1 cellular context compared by ENCODE assay signal in the genomic region with DNA sequence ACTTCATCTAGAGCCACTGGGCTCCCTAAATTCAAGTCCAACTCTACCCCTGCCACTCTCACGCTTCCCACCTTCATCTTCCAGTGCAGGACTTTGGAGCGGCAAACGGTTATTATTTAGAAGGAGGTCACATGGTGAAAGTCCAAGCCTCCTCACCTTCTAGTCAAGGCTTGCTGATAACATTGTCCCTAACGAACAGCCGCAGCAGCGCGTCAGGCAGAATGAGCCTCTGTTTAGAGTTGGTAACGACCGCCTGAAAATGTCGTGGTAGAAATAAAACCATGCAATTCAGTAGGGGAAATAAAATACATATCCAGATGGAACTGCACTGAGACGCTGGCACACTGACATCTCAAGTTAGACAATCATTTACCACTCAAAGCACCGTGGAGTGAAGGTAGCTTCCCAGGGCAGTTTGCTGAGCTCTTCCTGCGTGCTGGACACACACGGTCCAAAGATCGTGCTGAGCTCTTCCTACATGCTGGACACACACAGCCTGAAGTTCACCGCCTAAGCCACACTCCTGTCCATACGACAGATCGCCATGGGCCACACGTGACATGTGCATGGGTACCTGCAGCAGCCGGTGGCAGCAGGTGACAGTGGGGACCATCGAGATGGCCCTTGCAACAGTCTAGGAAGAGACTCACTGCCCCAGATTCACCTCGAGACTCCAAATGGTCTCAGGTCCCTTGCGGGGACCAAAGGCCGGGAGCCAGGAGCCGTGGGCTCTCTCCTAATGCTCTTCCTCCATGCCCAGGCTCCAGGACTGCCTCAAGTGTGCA.
TF ChIP-seq lines count a peak whose summit lies in the region.

No MANE protein-coding gene starts in this region.

TF ChIP-seq in HepG2, 621 proteins besides CTCF, POLR2A, EP300 and RAD21 (continued from another document and continues in another):
- TF ChIP-seq, protein P1, sequence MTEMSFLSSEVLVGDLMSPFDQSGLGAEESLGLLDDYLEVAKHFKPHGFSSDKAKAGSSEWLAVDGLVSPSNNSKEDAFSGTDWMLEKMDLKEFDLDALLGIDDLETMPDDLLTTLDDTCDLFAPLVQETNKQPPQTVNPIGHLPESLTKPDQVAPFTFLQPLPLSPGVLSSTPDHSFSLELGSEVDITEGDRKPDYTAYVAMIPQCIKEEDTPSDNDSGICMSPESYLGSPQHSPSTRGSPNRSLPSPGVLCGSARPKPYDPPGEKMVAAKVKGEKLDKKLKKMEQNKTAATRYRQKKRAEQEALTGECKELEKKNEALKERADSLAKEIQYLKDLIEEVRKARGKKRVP (CRISPR knock-in tag; IDR thresholded peaks at IDR 0.05): no peak
- TF ChIP-seq DMAP1 (CRISPR knock-in tag; IDR thresholded peaks at IDR 0.05) (peak; percentile 61; the same call in 1 of the 2 replicates), ZNF224 (CRISPR knock-in tag; IDR thresholded peaks at IDR 0.05) (no peak), ZMYM4 (CRISPR knock-in tag; IDR thresholded peaks at IDR 0.05) (no peak), PAWR (CRISPR knock-in tag; IDR thresholded peaks at IDR 0.05; ENCODE audit: borderline replicate concordance) (no peak), GATAD2A (CRISPR knock-in tag; IDR thresholded peaks at IDR 0.05) (peak; percentile 71), ZKSCAN8 (CRISPR knock-in tag; IDR thresholded peaks at IDR 0.05; ENCODE audit: borderline replicate concordance) (peak; percentile 37; the same call in 1 of the 2 replicates), ZNF296 (CRISPR knock-in tag; conservative IDR thresholded peaks at IDR 0.05) (no peak), ZNF598 (CRISPR knock-in tag; IDR thresholded peaks at IDR 0.05; ENCODE audit: borderline replicate concordance) (no peak), ZNF850 (CRISPR knock-in tag; conservative IDR thresholded peaks at IDR 0.05) (no peak), ZNF747 (CRISPR knock-in tag; IDR thresholded peaks at IDR 0.05; ENCODE audit: borderline replicate concordance) (peak; percentile 52; the same call in 1 of the 2 replicates), MIER2 (CRISPR knock-in tag; IDR thresholded peaks at IDR 0.05) (0 out of 2 replicates have a peak, but pooled peaks have one; percentile 37), TBP (CRISPR knock-in tag; IDR thresholded peaks at IDR 0.05) (no peak), TCF7L2 (IDR thresholded peaks at IDR 0.05; ENCODE audit: low read depth, low read length) (no peak), ZNF329 (CRISPR knock-in tag; IDR thresholded peaks at IDR 0.05; ENCODE audit: low read depth) (no peak), PITX1 (CRISPR knock-in tag; IDR thresholded peaks at IDR 0.05) (no peak; the same call in 1 of the 2 replicates), CENPX (CRISPR knock-in tag; IDR thresholded peaks at IDR 0.05) (no peak), CAMTA2 (CRISPR knock-in tag; IDR thresholded peaks at IDR 0.05; ENCODE audit: borderline replicate concordance) (no peak), SNRNP70 (IDR thresholded peaks at IDR 0.05; ENCODE audit: low read depth, low read length) (no peak), SRSF4 (IDR thresholded peaks at IDR 0.05; ENCODE audit: low read depth, low read length, poor library complexity, severe bottlenecking) (no peak), ZFX (CRISPR knock-in tag; IDR thresholded peaks at IDR 0.05; ENCODE audit: low read depth) (peak; percentile 72), SKI (IDR thresholded peaks at IDR 0.05; ENCODE audit: partially characterized antibody) (peak; percentile 23), ZNF549 (CRISPR knock-in tag; IDR thresholded peaks at IDR 0.05) (no peak), MXI1 (IDR thresholded peaks at IDR 0.05; ENCODE audit: borderline replicate concordance, low read depth, low read length) (peak; percentile 73; the same call in 2 of the 3 replicates), IRX3 (CRISPR knock-in tag; IDR thresholded peaks at IDR 0.05; ENCODE audit: borderline replicate concordance, low read depth) (no peak), ZNF12 (CRISPR knock-in tag; IDR thresholded peaks at IDR 0.05) (no peak), ZSCAN12 (CRISPR knock-in tag; IDR thresholded peaks at IDR 0.05) (no peak), EZH2 (conservative IDR thresholded peaks at IDR 0.05; ENCODE audit: low read depth, low read length) (no peak), MEIS2 (CRISPR knock-in tag; IDR thresholded peaks at IDR 0.05) (no peak), ZNF430 (CRISPR knock-in tag; IDR thresholded peaks at IDR 0.05) (peak; percentile 69; the same call in 1 of the 2 replicates), ZNF232 (CRISPR knock-in tag; IDR thresholded peaks at IDR 0.05; ENCODE audit: borderline replicate concordance) (no peak), ELF3 (CRISPR knock-in tag; IDR thresholded peaks at IDR 0.05) (peak; percentile 60), ARNT (IDR thresholded peaks at IDR 0.05) (no peak)
- TF ChIP-seq, protein P2, sequence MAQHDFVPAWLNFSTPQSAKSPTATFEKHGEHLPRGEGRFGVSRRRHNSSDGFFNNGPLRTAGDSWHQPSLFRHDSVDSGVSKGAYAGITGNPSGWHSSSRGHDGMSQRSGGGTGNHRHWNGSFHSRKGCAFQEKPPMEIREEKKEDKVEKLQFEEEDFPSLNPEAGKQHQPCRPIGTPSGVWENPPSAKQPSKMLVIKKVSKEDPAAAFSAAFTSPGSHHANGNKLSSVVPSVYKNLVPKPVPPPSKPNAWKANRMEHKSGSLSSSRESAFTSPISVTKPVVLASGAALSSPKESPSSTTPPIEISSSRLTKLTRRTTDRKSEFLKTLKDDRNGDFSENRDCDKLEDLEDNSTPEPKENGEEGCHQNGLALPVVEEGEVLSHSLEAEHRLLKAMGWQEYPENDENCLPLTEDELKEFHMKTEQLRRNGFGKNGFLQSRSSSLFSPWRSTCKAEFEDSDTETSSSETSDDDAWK (CRISPR knock-in tag; IDR thresholded peaks at IDR 0.05): no peak
- TF ChIP-seq, protein P3, sequence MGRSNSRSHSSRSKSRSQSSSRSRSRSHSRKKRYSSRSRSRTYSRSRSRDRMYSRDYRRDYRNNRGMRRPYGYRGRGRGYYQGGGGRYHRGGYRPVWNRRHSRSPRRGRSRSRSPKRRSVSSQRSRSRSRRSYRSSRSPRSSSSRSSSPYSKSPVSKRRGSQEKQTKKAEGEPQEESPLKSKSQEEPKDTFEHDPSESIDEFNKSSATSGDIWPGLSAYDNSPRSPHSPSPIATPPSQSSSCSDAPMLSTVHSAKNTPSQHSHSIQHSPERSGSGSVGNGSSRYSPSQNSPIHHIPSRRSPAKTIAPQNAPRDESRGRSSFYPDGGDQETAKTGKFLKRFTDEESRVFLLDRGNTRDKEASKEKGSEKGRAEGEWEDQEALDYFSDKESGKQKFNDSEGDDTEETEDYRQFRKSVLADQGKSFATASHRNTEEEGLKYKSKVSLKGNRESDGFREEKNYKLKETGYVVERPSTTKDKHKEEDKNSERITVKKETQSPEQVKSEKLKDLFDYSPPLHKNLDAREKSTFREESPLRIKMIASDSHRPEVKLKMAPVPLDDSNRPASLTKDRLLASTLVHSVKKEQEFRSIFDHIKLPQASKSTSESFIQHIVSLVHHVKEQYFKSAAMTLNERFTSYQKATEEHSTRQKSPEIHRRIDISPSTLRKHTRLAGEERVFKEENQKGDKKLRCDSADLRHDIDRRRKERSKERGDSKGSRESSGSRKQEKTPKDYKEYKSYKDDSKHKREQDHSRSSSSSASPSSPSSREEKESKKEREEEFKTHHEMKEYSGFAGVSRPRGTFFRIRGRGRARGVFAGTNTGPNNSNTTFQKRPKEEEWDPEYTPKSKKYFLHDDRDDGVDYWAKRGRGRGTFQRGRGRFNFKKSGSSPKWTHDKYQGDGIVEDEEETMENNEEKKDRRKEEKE (IDR thresholded peaks at IDR 0.05): no peak
- TF ChIP-seq, protein P4, sequence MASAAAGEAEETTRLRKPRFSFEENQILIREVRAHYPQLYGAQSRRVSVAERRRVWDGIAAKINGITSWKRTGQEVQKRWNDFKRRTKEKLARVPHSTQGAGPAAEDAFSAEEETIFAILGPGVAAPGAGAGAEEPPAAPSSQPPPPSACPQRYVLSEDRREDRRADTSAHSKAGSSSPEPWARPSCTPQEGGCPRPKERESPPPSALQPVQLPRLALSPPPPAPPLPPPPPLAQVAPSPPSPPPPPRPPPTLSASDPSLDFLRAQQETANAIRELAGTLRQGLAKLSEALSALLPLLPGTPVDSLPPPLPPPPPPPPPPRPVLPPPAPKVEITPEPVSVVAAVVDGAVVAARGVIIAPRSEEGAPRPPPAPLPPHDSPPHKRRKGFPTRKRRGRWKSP (CRISPR knock-in tag; IDR thresholded peaks at IDR 0.05): no peak
- TF ChIP-seq, protein P5, sequence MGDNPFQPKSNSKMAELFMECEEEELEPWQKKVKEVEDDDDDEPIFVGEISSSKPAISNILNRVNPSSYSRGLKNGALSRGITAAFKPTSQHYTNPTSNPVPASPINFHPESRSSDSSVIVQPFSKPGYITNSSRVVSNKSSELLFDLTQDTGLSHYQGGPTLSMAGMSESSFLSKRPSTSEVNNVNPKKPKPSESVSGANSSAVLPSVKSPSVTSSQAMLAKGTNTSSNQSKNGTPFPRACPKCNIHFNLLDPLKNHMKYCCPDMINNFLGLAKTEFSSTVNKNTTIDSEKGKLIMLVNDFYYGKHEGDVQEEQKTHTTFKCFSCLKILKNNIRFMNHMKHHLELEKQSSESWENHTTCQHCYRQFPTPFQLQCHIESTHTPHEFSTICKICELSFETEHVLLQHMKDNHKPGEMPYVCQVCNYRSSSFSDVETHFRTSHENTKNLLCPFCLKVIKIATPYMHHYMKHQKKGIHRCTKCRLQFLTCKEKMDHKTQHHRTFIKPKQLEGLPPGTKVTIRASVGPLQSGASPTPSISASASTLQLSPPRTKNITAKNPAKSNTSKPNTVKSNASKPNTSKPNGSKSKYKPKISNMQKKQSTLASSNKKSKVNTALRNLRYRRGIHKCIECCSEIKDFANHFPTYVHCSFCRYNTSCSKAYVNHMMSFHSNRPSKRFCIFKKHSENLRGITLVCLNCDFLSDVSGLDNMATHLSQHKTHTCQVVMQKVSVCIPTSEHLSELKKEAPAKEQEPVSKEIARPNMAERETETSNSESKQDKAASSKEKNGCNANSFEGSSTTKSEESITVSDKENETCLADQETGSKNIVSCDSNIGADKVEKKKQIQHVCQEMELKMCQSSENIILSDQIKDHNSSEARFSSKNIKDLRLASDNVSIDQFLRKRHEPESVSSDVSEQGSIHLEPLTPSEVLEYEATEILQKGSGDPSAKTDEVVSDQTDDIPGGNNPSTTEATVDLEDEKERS (CRISPR knock-in tag; IDR thresholded peaks at IDR 0.05): no peak
- TF ChIP-seq, protein P6, sequence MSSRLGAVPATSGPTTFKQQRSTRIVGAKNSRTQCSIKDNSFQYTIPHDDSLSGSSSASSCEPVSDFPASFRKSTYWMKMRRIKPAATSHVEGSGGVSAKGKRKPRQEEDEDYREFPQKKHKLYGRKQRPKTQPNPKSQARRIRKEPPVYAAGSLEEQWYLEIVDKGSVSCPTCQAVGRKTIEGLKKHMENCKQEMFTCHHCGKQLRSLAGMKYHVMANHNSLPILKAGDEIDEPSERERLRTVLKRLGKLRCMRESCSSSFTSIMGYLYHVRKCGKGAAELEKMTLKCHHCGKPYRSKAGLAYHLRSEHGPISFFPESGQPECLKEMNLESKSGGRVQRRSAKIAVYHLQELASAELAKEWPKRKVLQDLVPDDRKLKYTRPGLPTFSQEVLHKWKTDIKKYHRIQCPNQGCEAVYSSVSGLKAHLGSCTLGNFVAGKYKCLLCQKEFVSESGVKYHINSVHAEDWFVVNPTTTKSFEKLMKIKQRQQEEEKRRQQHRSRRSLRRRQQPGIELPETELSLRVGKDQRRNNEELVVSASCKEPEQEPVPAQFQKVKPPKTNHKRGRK (CRISPR knock-in tag; IDR thresholded peaks at IDR 0.05): no peak
- TF ChIP-seq, protein P7, sequence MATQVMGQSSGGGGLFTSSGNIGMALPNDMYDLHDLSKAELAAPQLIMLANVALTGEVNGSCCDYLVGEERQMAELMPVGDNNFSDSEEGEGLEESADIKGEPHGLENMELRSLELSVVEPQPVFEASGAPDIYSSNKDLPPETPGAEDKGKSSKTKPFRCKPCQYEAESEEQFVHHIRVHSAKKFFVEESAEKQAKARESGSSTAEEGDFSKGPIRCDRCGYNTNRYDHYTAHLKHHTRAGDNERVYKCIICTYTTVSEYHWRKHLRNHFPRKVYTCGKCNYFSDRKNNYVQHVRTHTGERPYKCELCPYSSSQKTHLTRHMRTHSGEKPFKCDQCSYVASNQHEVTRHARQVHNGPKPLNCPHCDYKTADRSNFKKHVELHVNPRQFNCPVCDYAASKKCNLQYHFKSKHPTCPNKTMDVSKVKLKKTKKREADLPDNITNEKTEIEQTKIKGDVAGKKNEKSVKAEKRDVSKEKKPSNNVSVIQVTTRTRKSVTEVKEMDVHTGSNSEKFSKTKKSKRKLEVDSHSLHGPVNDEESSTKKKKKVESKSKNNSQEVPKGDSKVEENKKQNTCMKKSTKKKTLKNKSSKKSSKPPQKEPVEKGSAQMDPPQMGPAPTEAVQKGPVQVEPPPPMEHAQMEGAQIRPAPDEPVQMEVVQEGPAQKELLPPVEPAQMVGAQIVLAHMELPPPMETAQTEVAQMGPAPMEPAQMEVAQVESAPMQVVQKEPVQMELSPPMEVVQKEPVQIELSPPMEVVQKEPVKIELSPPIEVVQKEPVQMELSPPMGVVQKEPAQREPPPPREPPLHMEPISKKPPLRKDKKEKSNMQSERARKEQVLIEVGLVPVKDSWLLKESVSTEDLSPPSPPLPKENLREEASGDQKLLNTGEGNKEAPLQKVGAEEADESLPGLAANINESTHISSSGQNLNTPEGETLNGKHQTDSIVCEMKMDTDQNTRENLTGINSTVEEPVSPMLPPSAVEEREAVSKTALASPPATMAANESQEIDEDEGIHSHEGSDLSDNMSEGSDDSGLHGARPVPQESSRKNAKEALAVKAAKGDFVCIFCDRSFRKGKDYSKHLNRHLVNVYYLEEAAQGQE (IDR thresholded peaks at IDR 0.05; ENCODE audit: borderline replicate concordance in 1 of 2, low read depth in 1 of 2, low read length in 2 of 2): no peak
- TF ChIP-seq, protein P8, sequence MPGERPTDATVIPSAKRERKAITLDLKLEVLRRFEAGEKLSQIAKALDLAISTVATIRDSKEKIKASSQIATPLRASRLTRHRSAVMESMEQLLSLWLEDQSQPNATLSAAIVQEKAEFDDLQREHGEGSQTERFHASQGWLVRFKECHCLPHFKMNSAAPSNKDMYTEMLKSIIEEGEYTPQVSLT (CRISPR knock-in tag; IDR thresholded peaks at IDR 0.05; ENCODE audit: borderline replicate concordance, low read depth): no peak
- TF ChIP-seq, protein P9, sequence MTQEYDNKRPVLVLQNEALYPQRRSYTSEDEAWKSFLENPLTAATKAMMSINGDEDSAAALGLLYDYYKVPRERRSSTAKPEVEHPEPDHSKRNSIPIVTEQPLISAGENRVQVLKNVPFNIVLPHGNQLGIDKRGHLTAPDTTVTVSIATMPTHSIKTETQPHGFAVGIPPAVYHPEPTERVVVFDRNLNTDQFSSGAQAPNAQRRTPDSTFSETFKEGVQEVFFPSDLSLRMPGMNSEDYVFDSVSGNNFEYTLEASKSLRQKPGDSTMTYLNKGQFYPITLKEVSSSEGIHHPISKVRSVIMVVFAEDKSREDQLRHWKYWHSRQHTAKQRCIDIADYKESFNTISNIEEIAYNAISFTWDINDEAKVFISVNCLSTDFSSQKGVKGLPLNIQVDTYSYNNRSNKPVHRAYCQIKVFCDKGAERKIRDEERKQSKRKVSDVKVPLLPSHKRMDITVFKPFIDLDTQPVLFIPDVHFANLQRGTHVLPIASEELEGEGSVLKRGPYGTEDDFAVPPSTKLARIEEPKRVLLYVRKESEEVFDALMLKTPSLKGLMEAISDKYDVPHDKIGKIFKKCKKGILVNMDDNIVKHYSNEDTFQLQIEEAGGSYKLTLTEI (CRISPR knock-in tag; conservative IDR thresholded peaks at IDR 0.05): no peak
